In the genomic region with DNA sequence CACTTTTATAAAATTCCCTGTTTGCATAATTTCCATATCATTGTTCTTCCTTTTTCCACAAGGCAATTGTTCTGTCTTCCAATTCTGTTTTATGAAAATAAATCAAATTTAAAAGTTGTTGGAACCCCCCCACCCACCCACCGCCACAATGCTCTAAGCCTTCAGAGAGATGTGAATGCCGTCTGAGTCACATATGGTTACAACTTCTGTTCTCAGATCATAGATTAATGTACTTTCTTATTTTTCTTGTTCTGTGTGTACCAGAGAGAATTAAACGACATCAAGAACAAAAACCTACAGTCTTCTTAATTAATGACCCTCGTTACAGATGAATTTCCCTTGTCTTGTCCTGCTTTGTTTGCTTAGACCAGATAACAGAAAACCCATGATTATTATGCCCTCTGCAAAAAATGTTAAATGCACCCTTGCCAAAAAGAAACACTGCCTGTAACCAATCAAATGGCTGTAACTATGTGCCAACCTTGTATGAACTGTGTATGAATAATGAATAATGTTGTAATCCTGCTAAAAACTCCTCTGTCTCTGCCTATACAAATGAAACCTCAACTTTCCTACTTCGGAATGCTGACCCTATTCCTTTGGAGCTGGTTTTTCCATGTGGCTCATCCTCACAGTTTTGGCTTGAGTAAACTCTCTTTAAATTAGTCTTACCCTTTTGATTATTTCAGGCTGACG, we compare ENCODE assay signal across 22 cellular contexts. TPM values are rescaled to one million over a fixed set of nuclear protein-coding genes. Genes with fewer than 3 reads are reported as not detected.
DNase-seq lines count a peak whose midpoint lies in the region; ATAC-seq and TF ChIP-seq lines count a peak whose summit lies in the region.
"Had no signal": no experiment of that assay in that cellular context is flagged by ENCODE, and none has a peak within 500 bp of the region (broad histone marks: within the 10 kb centered on the region; RNA-seq: fewer than 3 reads in every experiment).

No MANE protein-coding gene starts in this region.

- CTCF ChIA-PET in CD4-positive, alpha-beta T cell (lab: Charles Lee), result interaction anchor here (1.4 kb wide), 1 partner anchor 14 kb away, joined by 3 read pairs; no protein-coding TSS in a partner anchor
- CTCF ChIA-PET in mammary epithelial cell (lab: Charles Lee; ENCODE audit: low non-redundant PET), result no interaction called here

- 59% methylated on average over 6 of the region's 6 CpGs for whole genome bisulfite sequencing in mammary epithelial cell (ENCODE audit: low coverage, missing lambda C conversion rate)

- peak overlapping the region; percentile 77; the same call in 1 of the 2 replicates for H3K9ac ChIP-seq in ES-I3 (ENCODE audit: low read depth, low read length)
- no peak overlapping the region for H3K9ac ChIP-seq in mammary epithelial cell (ENCODE audit: insufficient read depth, low read length)
- H3K9ac ChIP-seq in iPS-20b (ENCODE audit: low read depth, low read length), result peak overlapping the region; percentile 37; the same call in 1 of the 2 replicates

- H3K79me2 ChIP-seq in mammary epithelial cell (ENCODE audit: insufficient read depth, low read length), result no peaks in the 10 kb centered on the region

- no peaks in the 10 kb centered on the region for H3K36me3 ChIP-seq in ES-I3 (ENCODE audit: insufficient read depth, low read length)
- no peaks in the 10 kb centered on the region for H3K36me3 ChIP-seq in mammary epithelial cell (ENCODE audit: insufficient read depth, low read length)
- no peaks in the 10 kb centered on the region for H3K36me3 ChIP-seq in iPS-20b (ENCODE audit: insufficient read depth, low read depth, low read length)
- H3K36me3 ChIP-seq: thyroid gland had no signal

- no peak overlapping the region for H3K27ac ChIP-seq in CD4-positive, alpha-beta T cell (ENCODE audit: low read depth, low read length)
- no peak overlapping the region for H3K27ac ChIP-seq in mammary epithelial cell (ENCODE audit: insufficient read depth, low read depth, low read length)
- no peak overlapping the region for H3K27ac ChIP-seq in iPS-20b (ENCODE audit: low read length)
- H3K27ac ChIP-seq: thyroid gland had no signal

- DNase-seq in CD4-positive, alpha-beta T cell, result no peak
- peak; percentile 21 for DNase-seq in mammary epithelial cell
- no peak for DNase-seq in NCI-H2029 treated with DMSO at 0.1 percent for 48 hours (lab: John Stamatoyannopoulos, UW)
- DNase-seq in HuH-7 (ENCODE audit: low spot score), result no peak
- DNase-seq in NCI-H69 (lab: John Stamatoyannopoulos, UW), result no peak
- DNase-seq: activated CD4-positive, CD25-positive, alpha-beta regulatory T cell treated with anti-CD3 and anti-CD28 coated beads, Interleukin-2, amount 50 U/mL, for 72 hours; activated CD8-positive, alpha-beta memory T cell treated with anti-CD3 and anti-CD28 coated beads, Interleukin-2, amount 50 U/mL, for 48 hours; AML-193; GDM1; MM.1S; NCI-H187 treated with DMSO at 0.1 percent for 48 hours; NCI-H446; SHP77 treated with DMSO at 0.1 percent for 48 hours; thyroid gland had no signal

- no peaks in the 10 kb centered on the region for H4K20me1 ChIP-seq in mammary epithelial cell (ENCODE audit: insufficient read depth, low read length)

- H3K4me1 ChIP-seq in ES-I3 (ENCODE audit: insufficient read depth, low read length), result peaks cover 5% of the 10 kb centered on the region; the same call in 1 of the 2 replicates
- peaks cover 20% of the 10 kb centered on the region for H3K4me1 ChIP-seq in mammary epithelial cell (ENCODE audit: insufficient read depth, low read length)
- H3K4me1 ChIP-seq in iPS-20b (ENCODE audit: insufficient read depth, low read length), result peaks cover 12% of the 10 kb centered on the region; the same call in 1 of the 2 replicates

- no peak for TF ChIP-seq CTCF in CD4-positive, alpha-beta T cell (IDR thresholded peaks at IDR 0.05)
- no peak for TF ChIP-seq CTCF in mammary epithelial cell (conservative IDR thresholded peaks at IDR 0.05 in 1 of 2, IDR thresholded peaks at IDR 0.05 in 1 of 2; ENCODE audit: extremely low read depth in 1 of 2, insufficient read depth in 1 of 2, low read depth in 1 of 2, low read length in 2 of 2)

- peaks cover 81% of the 10 kb centered on the region for H3K4me1 Mint-ChIP-seq in CD4-positive, alpha-beta T cell (ENCODE audit: low read depth)

- H3K9me3 ChIP-seq in CD4-positive, alpha-beta T cell (ENCODE audit: control insufficient read depth, low read length), result no peaks in the 10 kb centered on the region
- no peaks in the 10 kb centered on the region for H3K9me3 ChIP-seq in ES-I3 (ENCODE audit: control insufficient read depth, insufficient read depth, low read length)
- no peaks in the 10 kb centered on the region for H3K9me3 ChIP-seq in mammary epithelial cell (replicated peaks; ENCODE audit: insufficient read depth, low read length)
- H3K9me3 ChIP-seq in iPS-20b (ENCODE audit: insufficient read depth, low read depth, low read length), result no peaks in the 10 kb centered on the region
- H3K9me3 ChIP-seq: thyroid gland had no signal

- H2AFZ ChIP-seq in mammary epithelial cell (ENCODE audit: low read depth, low read length), result no peak overlapping the region

- H3K27ac Mint-ChIP-seq in CD4-positive, alpha-beta T cell, result peak overlapping the region; percentile 98

- dilution Hi-C loops in mammary epithelial cell (cut with HindIII; ENCODE audit: low sequenced_read_pairs), result no loop called here

- H3K4me3 Mint-ChIP-seq in CD4-positive, alpha-beta T cell, result peak overlapping the region; percentile 35

- in situ Hi-C loops in mammary epithelial cell (cut with MboI; ENCODE audit: low sequenced_read_pairs in 2 of 2), result no loop called here

- peak overlapping the region; percentile 60 for H3K4me2 ChIP-seq in mammary epithelial cell (ENCODE audit: insufficient read depth, low read depth, low read length)

- no TSS peak for BruUV-seq in mammary epithelial cell (replicated peaks; lab: Mats Ljungman, UMichigan)

- no peak for ATAC-seq in CD4-positive, alpha-beta T cell (ENCODE audit: poor library complexity)
- ATAC-seq in GM21529 (IDR thresholded peaks at IDR 0.05; ENCODE audit: unreplicated experiment), result no peak

- intact Hi-C loops in CD4-positive, alpha-beta T cell (cut with DNase I, micrococcal nuclease), result no loop called here
- intact Hi-C loops in mammary epithelial cell (cut with micrococcal nuclease), result no loop called here

- H3K36me3 Mint-ChIP-seq in CD4-positive, alpha-beta T cell (ENCODE audit: low read depth), result peaks cover 29% of the 10 kb centered on the region

- peaks cover 9% of the 10 kb centered on the region for H3K27me3 ChIP-seq in CD4-positive, alpha-beta T cell (ENCODE audit: control insufficient read depth, insufficient read depth, low read length)
- no peaks in the 10 kb centered on the region for H3K27me3 ChIP-seq in mammary epithelial cell (ENCODE audit: insufficient read depth, low read length)
- H3K27me3 ChIP-seq in iPS-20b (ENCODE audit: insufficient read depth, low read length), result peaks cover 76% of the 10 kb centered on the region

- peaks cover 32% of the 10 kb centered on the region for H3K27me3 Mint-ChIP-seq in CD4-positive, alpha-beta T cell

- POLR2A ChIA-PET in CD4-positive, alpha-beta T cell (lab: Charles Lee), result interaction anchor here (1.0 to 2.1 kb wide), 2 partner anchors 14 to 139 kb away, joined by 3 to 7 read pairs; no protein-coding TSS in a partner anchor

- H3K4me3 ChIP-seq in mammary epithelial cell (replicated peaks in 1 of 3; ENCODE audit: insufficient read depth in 1 of 3, low read depth in 2 of 3, low read length in 3 of 3) (peak overlapping the region in 1 of 3 experiments; percentile 1), iPS-20b (ENCODE audit: low read length) (peak overlapping the region; percentile 85)
- H3K4me3 ChIP-seq: thyroid gland had no signal

- H3K9me3 Mint-ChIP-seq in CD4-positive, alpha-beta T cell, result no peaks in the 10 kb centered on the region

RNA-seq across cellular contexts. Expression of a gene that starts 14.0 kb away (rescaled TPM):
- not detected for total RNA-seq in CD4-positive, alpha-beta T cell
- total RNA-seq in mammary epithelial cell, result not detected
- polyA plus RNA-seq in mammary epithelial cell, result not detected
- polyA minus RNA-seq in mammary epithelial cell, result not detected
- total RNA-seq: cardiac septum; mononuclear cell; omental fat pad; T-helper 2 cell treated with Interferon-gamma antibody and Interleukin-4, amounts not matched to agents 100 ng/mL and 5 ng/mL, for 36 hours; thyroid gland had no signal

RNA-seq across cellular contexts. Expression of a gene that starts 36.3 kb away (rescaled TPM):
- total RNA-seq in CD4-positive, alpha-beta T cell, result not detected
- not detected for total RNA-seq in mammary epithelial cell
- not detected for polyA plus RNA-seq in mammary epithelial cell
- polyA minus RNA-seq in mammary epithelial cell, result not detected
- total RNA-seq: cardiac septum; GM12878; mononuclear cell; omental fat pad; T-helper 2 cell treated with Interferon-gamma antibody and Interleukin-4, amounts not matched to agents 100 ng/mL and 5 ng/mL, for 36 hours; thyroid gland had no signal
- polyA plus RNA-seq: GM12878 had no signal

RNA-seq across cellular contexts. Expression of a gene that starts 39.7 kb away (rescaled TPM):
- total RNA-seq in CD4-positive, alpha-beta T cell, result not detected
- total RNA-seq in mammary epithelial cell, result not detected
- not detected for polyA plus RNA-seq in mammary epithelial cell
- polyA minus RNA-seq in mammary epithelial cell, result not detected
- total RNA-seq: cardiac septum; GM12878; mononuclear cell; omental fat pad; T-helper 2 cell treated with Interferon-gamma antibody and Interleukin-4, amounts not matched to agents 100 ng/mL and 5 ng/mL, for 36 hours; thyroid gland had no signal
- polyA plus RNA-seq: GM12878 had no signal

RNA-seq across cellular contexts. Expression of a gene that starts 56.9 kb away (rescaled TPM):
- under 1 TPM; 0.11 to 0.38 TPM for total RNA-seq in CD4-positive, alpha-beta T cell
- 10 to 100 TPM in 1 of 2 donors, 1 to 10 TPM in 1; 2.7 to 10.3 TPM for total RNA-seq in mammary epithelial cell
- polyA plus RNA-seq in mammary epithelial cell, result 8.5 TPM
- polyA minus RNA-seq in mammary epithelial cell, result not detected
